ENCODE assay signal across 1 cellular context in genomic region chr10:63935705-63936104, GRCh38.
TF ChIP-seq lines count a peak whose summit lies in the region.

No MANE protein-coding gene starts in this region.

TF ChIP-seq in GM12878, 131 proteins besides CTCF, POLR2A, EP300 and RAD21 (continued from another document):
- no peak for TF ChIP-seq POU2F2 (IDR thresholded peaks at IDR 0.05; ENCODE audit: borderline replicate concordance, low read depth, low read length)
- no peak for TF ChIP-seq RFX5 (IDR thresholded peaks at IDR 0.05; ENCODE audit: low read depth, low read length)
- no peak for TF ChIP-seq LARP7 (IDR thresholded peaks at IDR 0.05)
- no peak for TF ChIP-seq BHLHE40 (IDR thresholded peaks at IDR 0.05; ENCODE audit: borderline replicate concordance in 1 of 2, low read depth in 2 of 2, low read length in 1 of 2)
- TF ChIP-seq BMI1 (IDR thresholded peaks at IDR 0.05; ENCODE audit: borderline replicate concordance), result no peak
